Comparison of ENCODE assay signal across 29 cellular contexts in genomic region chr7:30359957-30360356, GRCh38.
"Had no signal": no experiment of that assay in that cellular context is flagged by ENCODE, and none has a peak within 500 bp of the region (broad histone marks: within the 10 kb centered on the region; RNA-seq: fewer than 3 reads in every experiment).

No MANE protein-coding gene starts in this region.

- H3K4me1 ChIP-seq: colonic mucosa, esophagus squamous epithelium, gastroesophageal sphincter, heart left ventricle, left lung, lower lobe of right lung had no signal

- H3K4me3 Mint-ChIP-seq: dendritic cell treated with granulocyte-macrophage colony-stimulating factor and Interleukin-4, amounts not matched to agents 40 ng/mL and 50 ng/mL, for 4 days; effector memory CD8-positive, alpha-beta T cell; endodermal cell; immature natural killer cell; mesothelial cell of epicardium; naive B cell; naive thymus-derived CD8-positive, alpha-beta T cell had no signal

- DNase-seq: colonic mucosa; cortex of kidney; effector CD8-positive, alpha-beta T cell; effector memory CD8-positive, alpha-beta T cell; endodermal cell; erythroblast; esophagus squamous epithelium; foreskin fibroblast; heart left ventricle; hypothalamus; immature natural killer cell; islet precursor cell; kidney; kidney glomerular epithelial cell; left lung; left ventricle myocardium superior; lower lobe of right lung; mesenchymal stem cell; mucosa of descending colon; naive B cell; naive thymus-derived CD8-positive, alpha-beta T cell had no signal

- H3K27me3 Mint-ChIP-seq: dendritic cell treated with granulocyte-macrophage colony-stimulating factor and Interleukin-4, amounts not matched to agents 40 ng/mL and 50 ng/mL, for 4 days; effector memory CD8-positive, alpha-beta T cell; naive B cell; naive thymus-derived CD8-positive, alpha-beta T cell had no signal

- H3K4me3 ChIP-seq: colonic mucosa, esophagus squamous epithelium, gastroesophageal sphincter, heart left ventricle, hepatocyte, left lung, lower lobe of right lung, mucosa of descending colon had no signal

- H3K27ac ChIP-seq: colonic mucosa, epithelial cell of prostate, esophagus squamous epithelium, gastroesophageal sphincter, heart left ventricle, hepatocyte, left lung, lower lobe of right lung had no signal

- H3K9me3 ChIP-seq: colonic mucosa, esophagus squamous epithelium, gastroesophageal sphincter, heart left ventricle, left lung, lower lobe of right lung, mucosa of descending colon had no signal

- ATAC-seq: effector memory CD8-positive, alpha-beta T cell; esophagus mucosa; gastroesophageal sphincter; heart left ventricle; left lung; left ventricle myocardium superior; lower lobe of right lung; mucosa of descending colon; naive thymus-derived CD8-positive, alpha-beta T cell had no signal

- H3K9me3 Mint-ChIP-seq: dendritic cell treated with granulocyte-macrophage colony-stimulating factor and Interleukin-4, amounts not matched to agents 40 ng/mL and 50 ng/mL, for 4 days; effector memory CD8-positive, alpha-beta T cell; endodermal cell; immature natural killer cell; mesothelial cell of epicardium; naive B cell; naive thymus-derived CD8-positive, alpha-beta T cell had no signal

- FAIRE-seq: endometrium, frontal cortex, kidney had no signal

- H3K27me3 ChIP-seq: colonic mucosa, esophagus squamous epithelium, gastroesophageal sphincter, heart left ventricle, hepatocyte, left lung had no signal

- H3K27ac Mint-ChIP-seq: dendritic cell treated with granulocyte-macrophage colony-stimulating factor and Interleukin-4, amounts not matched to agents 40 ng/mL and 50 ng/mL, for 4 days; effector memory CD8-positive, alpha-beta T cell; endodermal cell; immature natural killer cell; mesothelial cell of epicardium; naive B cell; naive thymus-derived CD8-positive, alpha-beta T cell had no signal

- H3K36me3 ChIP-seq: gastroesophageal sphincter had no signal
